In genomic region chr1:154706851-154707250, GRCh38 we compare ENCODE assay signal across 28 cellular contexts.
"Had no signal": no experiment of that assay in that cellular context is flagged by ENCODE, and none has a peak within 500 bp of the region (broad histone marks: within the 10 kb centered on the region; RNA-seq: fewer than 3 reads in every experiment).

No MANE protein-coding gene starts in this region.

- H3K9me3 ChIP-seq: pancreas, prostate gland, right lobe of liver, sigmoid colon, spleen, suprapubic skin, testis, tibial artery, transverse colon, upper lobe of right lung, uterus had no signal

- H3K9me3 Mint-ChIP-seq: naive thymus-derived CD4-positive, alpha-beta T cell; natural killer cell; nephron; neural progenitor cell; stimulated activated memory B cell treated with anti-CD40 and anti-IgM and Interleukin-4, amounts not matched to agents 10 μg/mL and 1 μg/mL and 100 μg/mL, for 72 hours; stimulated activated naive CD8-positive, alpha-beta T cell treated with anti-CD3 and anti-CD28 coated beads, Interleukin-15, amount 100 ng/mL, for 72 hours; type B pancreatic cell had no signal

- H3K27me3 ChIP-seq: neural progenitor cell, pancreas, right lobe of liver, sigmoid colon, testis, upper lobe of right lung, uterus had no signal

- H2AFZ ChIP-seq: neural progenitor cell had no signal

- H3K4me1 Mint-ChIP-seq: natural killer cell; nephron; stimulated activated memory B cell treated with anti-CD40 and anti-IgM and Interleukin-4, amounts not matched to agents 10 μg/mL and 1 μg/mL and 100 μg/mL, for 72 hours had no signal

- DNase-seq: naive thymus-derived CD4-positive, alpha-beta T cell; natural killer cell; pancreas; right lobe of liver; sigmoid colon; spleen; stimulated activated CD4-positive, alpha-beta T cell treated with anti-CD3 and anti-CD28 coated beads, Interleukin-12 subunit alpha, Interleukin-12 subunit beta, amount 100 ng/mL, for 4 hours; stimulated activated CD4-positive, alpha-beta T cell treated with anti-CD3 and anti-CD28 coated beads, Interleukin-1b, Interleukin-23, amount 100 ng/mL, for 48 hours; stimulated activated CD4-positive, alpha-beta T cell treated with anti-CD3 and anti-CD28 coated beads, Interleukin-4, amount 100 ng/mL, for 1 hour; stimulated activated CD4-positive, alpha-beta T cell treated with anti-CD3 and anti-CD28 coated beads, Interleukin-4, amount 100 ng/mL, for 4 hours; stimulated activated CD8-positive, alpha-beta memory T cell treated with anti-CD3 and anti-CD28 coated beads, Interleukin-4, amount 100 ng/mL, for 48 hours; stimulated activated naive CD4-positive, alpha-beta T cell; stimulated activated naive CD8-positive, alpha-beta T cell treated with anti-CD3 and anti-CD28 coated beads, Interleukin-15, amount 100 ng/mL, for 72 hours; stimulated activated naive CD8-positive, alpha-beta T cell treated with anti-CD3 and anti-CD28 coated beads, Interleukin-15, Interleukin-2, amounts not matched to agents 100 U/mL and 50 U/mL, for 24 hours; substantia nigra; testis; tibial artery; transverse colon; upper lobe of right lung; uterus had no signal

- H3K4me2 ChIP-seq: neural progenitor cell, smooth muscle cell had no signal

- H3K4me3 ChIP-seq: neural progenitor cell, pancreas, prostate gland, right lobe of liver, sigmoid colon, skin epidermis, smooth muscle cell, spleen, suprapubic skin, tibial artery, transverse colon, upper lobe of right lung, uterus had no signal

- H3K4me1 ChIP-seq: pancreas, prostate gland, right lobe of liver, sigmoid colon, spleen, suprapubic skin, testis, tibial artery, transverse colon, upper lobe of right lung, uterus had no signal

- H3K36me3 Mint-ChIP-seq: natural killer cell; stimulated activated memory B cell treated with anti-CD40 and anti-IgM and Interleukin-4, amounts not matched to agents 10 μg/mL and 1 μg/mL and 100 μg/mL, for 72 hours; type B pancreatic cell had no signal

- H3K27ac Mint-ChIP-seq: natural killer cell; nephron; neural progenitor cell; stimulated activated memory B cell treated with anti-CD40 and anti-IgM and Interleukin-4, amounts not matched to agents 10 μg/mL and 1 μg/mL and 100 μg/mL, for 72 hours; stimulated activated naive CD8-positive, alpha-beta T cell treated with anti-CD3 and anti-CD28 coated beads, Interleukin-15, amount 100 ng/mL, for 72 hours; type B pancreatic cell had no signal

- ATAC-seq: naive thymus-derived CD4-positive, alpha-beta T cell; natural killer cell; pancreas; right lobe of liver; stimulated activated memory B cell treated with anti-CD40 and anti-IgM and Interleukin-4, amounts not matched to agents 10 μg/mL and 1 μg/mL and 100 μg/mL, for 72 hours; stimulated activated naive CD8-positive, alpha-beta T cell treated with anti-CD3 and anti-CD28 coated beads, Interleukin-15, Interleukin-2, amounts not matched to agents 100 U/mL and 50 U/mL, for 24 hours; upper lobe of right lung had no signal

- H3K27ac ChIP-seq: neural progenitor cell, pancreas, prostate gland, right lobe of liver, sigmoid colon, skin epidermis, spleen, suprapubic skin, testis, tibial artery, transverse colon, upper lobe of right lung, uterus had no signal

- H3K4me3 Mint-ChIP-seq: naive thymus-derived CD4-positive, alpha-beta T cell; natural killer cell; nephron; neural progenitor cell; stimulated activated memory B cell treated with anti-CD40 and anti-IgM and Interleukin-4, amounts not matched to agents 10 μg/mL and 1 μg/mL and 100 μg/mL, for 72 hours; stimulated activated naive CD8-positive, alpha-beta T cell treated with anti-CD3 and anti-CD28 coated beads, Interleukin-15, amount 100 ng/mL, for 72 hours; type B pancreatic cell had no signal

- H3K36me3 ChIP-seq: neural progenitor cell, pancreas, prostate gland, right lobe of liver, sigmoid colon, spleen, suprapubic skin, tibial artery, transverse colon, upper lobe of right lung, uterus had no signal
